In genomic region chr10:31928531-31929259, GRCh38 we compare ENCODE assay signal across 8 cellular contexts.
DNase-seq lines count a peak whose midpoint lies in the region; ATAC-seq lines count a peak whose summit lies in the region.

A gene with protein sequence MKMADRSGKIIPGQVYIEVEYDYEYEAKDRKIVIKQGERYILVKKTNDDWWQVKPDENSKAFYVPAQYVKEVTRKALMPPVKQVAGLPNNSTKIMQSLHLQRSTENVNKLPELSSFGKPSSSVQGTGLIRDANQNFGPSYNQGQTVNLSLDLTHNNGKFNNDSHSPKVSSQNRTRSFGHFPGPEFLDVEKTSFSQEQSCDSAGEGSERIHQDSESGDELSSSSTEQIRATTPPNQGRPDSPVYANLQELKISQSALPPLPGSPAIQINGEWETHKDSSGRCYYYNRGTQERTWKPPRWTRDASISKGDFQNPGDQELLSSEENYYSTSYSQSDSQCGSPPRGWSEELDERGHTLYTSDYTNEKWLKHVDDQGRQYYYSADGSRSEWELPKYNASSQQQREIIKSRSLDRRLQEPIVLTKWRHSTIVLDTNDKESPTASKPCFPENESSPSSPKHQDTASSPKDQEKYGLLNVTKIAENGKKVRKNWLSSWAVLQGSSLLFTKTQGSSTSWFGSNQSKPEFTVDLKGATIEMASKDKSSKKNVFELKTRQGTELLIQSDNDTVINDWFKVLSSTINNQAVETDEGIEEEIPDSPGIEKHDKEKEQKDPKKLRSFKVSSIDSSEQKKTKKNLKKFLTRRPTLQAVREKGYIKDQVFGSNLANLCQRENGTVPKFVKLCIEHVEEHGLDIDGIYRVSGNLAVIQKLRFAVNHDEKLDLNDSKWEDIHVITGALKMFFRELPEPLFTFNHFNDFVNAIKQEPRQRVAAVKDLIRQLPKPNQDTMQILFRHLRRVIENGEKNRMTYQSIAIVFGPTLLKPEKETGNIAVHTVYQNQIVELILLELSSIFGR (minus strand): TSS chr10:31928831. CDS start chr10:31908855, 19,976 bp downstream.

- peaks cover 56% of the 10 kb centered on the region for H3K79me2 ChIP-seq in ACC112 (ENCODE audit: control insufficient read depth, insufficient read depth, low read length, unreplicated experiment)

- H3K4me3 ChIP-seq in ACC112 (ENCODE audit: low read depth, low read length): peak within 1 kb of the TSS; percentile 89

- ATAC-seq in GM18519 (IDR thresholded peaks at IDR 0.05; ENCODE audit: low FRiP score, unreplicated experiment): peak; percentile 70
- ATAC-seq in HG03039 (IDR thresholded peaks at IDR 0.05; ENCODE audit: unreplicated experiment): peak; percentile 78

- H3K27ac ChIP-seq in ACC112 (ENCODE audit: low read depth, low read length): peak within 1 kb of the TSS; percentile 69

- H3K4me1 ChIP-seq in ACC112 (ENCODE audit: control insufficient read depth, insufficient read depth, low read length, unreplicated experiment): peaks cover 17% of the 10 kb centered on the region

- H3K36me3 ChIP-seq in ACC112 (ENCODE audit: insufficient read depth, low read length): no peaks in the 10 kb centered on the region

- DNase-seq in NCI-H2227 treated with DMSO at 0.1 percent for 48 hours (lab: John Stamatoyannopoulos, UW) (peak; percentile 68), cortex of kidney (lab: John Stamatoyannopoulos, UW) (peak; percentile 59), left kidney (ENCODE audit: low read depth, low spot score) (peak; percentile 96)
- peak; percentile 87 for DNase-seq in activated CD4-positive, alpha-beta T cell treated with anti-CD3 and anti-CD28 coated beads for 48 hours
- DNase-seq in stimulated activated CD4-positive, alpha-beta T cell treated with anti-CD3 and anti-CD28 coated beads, Interleukin-1b, Interleukin-23, amount 100 ng/mL, for 4 hours (ENCODE audit: low read depth in 2 of 2): peak; percentile 76 to 88

- peak within 1 kb of the TSS; percentile 87 for H2AFZ ChIP-seq in ACC112 (ENCODE audit: low read length, unreplicated experiment)

- H3K27me3 ChIP-seq in ACC112 (ENCODE audit: insufficient read depth, low read length): no peaks in the 10 kb centered on the region

Comparison
In these comparisons a context has a peak if more than half of its experiments do, and no peak if none do; other contexts are left out.
1. Peak in every context shown above with its lines: DNase-seq, ATAC-seq, H3K4me3 ChIP-seq and H3K27ac ChIP-seq.